ENCODE assay signal across 11 cellular contexts in genomic region chr19:12899891-12900518, GRCh38. TPM values are rescaled to one million over a fixed set of nuclear protein-coding genes. Genes with fewer than 3 reads are reported as not detected.
DNase-seq lines count a peak whose midpoint lies in the region; ATAC-seq, FAIRE-seq and TF ChIP-seq lines count a peak whose summit lies in the region.
"Had no signal": no experiment of that assay in that cellular context is flagged by ENCODE, and none has a peak within 500 bp of the region (broad histone marks: within the 10 kb centered on the region; RNA-seq: fewer than 3 reads in every experiment).

No MANE protein-coding gene starts in this region.

- peaks cover 22 to 72% (median 44%) of the 10 kb centered on the region in 4 donors for H3K36me3 ChIP-seq in esophagus muscularis mucosa
- H3K36me3 ChIP-seq: BE2C had no signal

- intact Hi-C loops in activated B cell treated with CpG ODN at 0.5 μM for 24 hours (cut with micrococcal nuclease), result no loop called here
- intact Hi-C loops in esophagus muscularis mucosa (cut with DNase I), result no loop called here

- H3K4ac ChIP-seq in H9 (ENCODE audit: low read depth, low read length), result no peak overlapping the region

- no peak overlapping the region for H4K8ac ChIP-seq in H9 (replicated peaks; ENCODE audit: insufficient read length, low read depth, low read length)

- H3K27me3 Mint-ChIP-seq in activated B cell treated with CpG ODN at 0.5 μM for 24 hours, result no peaks in the 10 kb centered on the region
- H3K27me3 Mint-ChIP-seq in H9 (ENCODE audit: low read depth), result no peaks in the 10 kb centered on the region
- H3K27me3 Mint-ChIP-seq: activated naive CD4-positive, alpha-beta T cell treated with anti-CD3 and anti-CD28 coated beads, Interleukin-2, amount 50 U/mL, for 24 hours had no signal

- no peak for TF ChIP-seq EP300 in esophagus muscularis mucosa (IDR thresholded peaks at IDR 0.05)

- no peak overlapping the region for H2AFZ ChIP-seq in H9 (ENCODE audit: low read length)

- H3K79me2 ChIP-seq in H9 (ENCODE audit: insufficient read depth, low read length), result no peaks in the 10 kb centered on the region

- H4K91ac ChIP-seq in H9 (ENCODE audit: insufficient read length, low read depth, low read length), result no peak overlapping the region

- ATAC-seq in HG02852 (IDR thresholded peaks at IDR 0.05; ENCODE audit: unreplicated experiment) (peak; percentile 71), activated B cell treated with CpG ODN at 0.5 μM for 24 hours (ENCODE audit: low read depth) (peak; percentile 91)

- H2AK5ac ChIP-seq in H9 (ENCODE audit: insufficient read length, low read length), result no peak overlapping the region

- H3K27me3 ChIP-seq in esophagus muscularis mucosa (no peaks in the 10 kb centered on the region), H9 (ENCODE audit: insufficient read depth, low read length) (no peaks in the 10 kb centered on the region)
- H3K27me3 ChIP-seq: BE2C had no signal

- H3K4me3 ChIP-seq in GM12865 (ENCODE audit: low read depth, low read length) (no peak overlapping the region), esophagus muscularis mucosa (no peak overlapping the region)

- peak overlapping the region; percentile 59 for H3K4me3 Mint-ChIP-seq in activated B cell treated with CpG ODN at 0.5 μM for 24 hours
- H3K4me3 Mint-ChIP-seq in H9, result no peak overlapping the region
- H3K4me3 Mint-ChIP-seq: activated naive CD4-positive, alpha-beta T cell treated with anti-CD3 and anti-CD28 coated beads, Interleukin-2, amount 50 U/mL, for 24 hours had no signal

- no peak overlapping the region for H3K27ac ChIP-seq in esophagus muscularis mucosa (replicated peaks in 1 of 4)
- H3K27ac ChIP-seq in H9 (ENCODE audit: insufficient read length, low read depth, low read length), result no peak overlapping the region

- TF ChIP-seq CTCF in GM12865 (IDR thresholded peaks at IDR 0.05; ENCODE audit: insufficient read depth, low read depth, low read length, missing control alignments) (no peak), activated B cell treated with CpG ODN at 0.5 μM for 24 hours (IDR thresholded peaks at IDR 0.05) (no peak), esophagus muscularis mucosa (IDR thresholded peaks at IDR 0.05) (no peak), H9 (conservative IDR thresholded peaks at IDR 0.05) (no peak)

- H3K9me3 Mint-ChIP-seq in activated B cell treated with CpG ODN at 0.5 μM for 24 hours, result no peaks in the 10 kb centered on the region
- H3K9me3 Mint-ChIP-seq in H9, result no peaks in the 10 kb centered on the region
- H3K9me3 Mint-ChIP-seq: activated naive CD4-positive, alpha-beta T cell treated with anti-CD3 and anti-CD28 coated beads, Interleukin-2, amount 50 U/mL, for 24 hours had no signal

- CTCF ChIA-PET in activated B cell treated with CpG ODN at 0.5 μM for 24 hours (lab: Charles Lee), result no interaction called here

- H3K79me1 ChIP-seq in H9 (ENCODE audit: insufficient read depth, low read depth, low read length, poor library complexity, severe bottlenecking), result no peaks in the 10 kb centered on the region

- no peak overlapping the region for H3K23ac ChIP-seq in H9 (ENCODE audit: insufficient read length, low read depth, low read length)

- H2BK20ac ChIP-seq in H9 (ENCODE audit: low read depth, low read length, poor library complexity, severe bottlenecking), result no peak overlapping the region

- H3K23me2 ChIP-seq in H9 (ENCODE audit: insufficient read length, low read depth, low read length, poor library complexity, severe bottlenecking), result no peaks in the 10 kb centered on the region

- H3K36me3 Mint-ChIP-seq in activated B cell treated with CpG ODN at 0.5 μM for 24 hours (ENCODE audit: low read depth) (peaks cover 36% of the 10 kb centered on the region), H9 (ENCODE audit: insufficient read depth in 1 of 3, low read depth in 3 of 3) (peaks cover 23 to 41% (median 33%) of the 10 kb centered on the region in 3 experiments; a peak in 6 of 7 replicates)

- POLR2A ChIA-PET in activated B cell treated with CpG ODN at 0.5 μM for 24 hours (lab: Charles Lee), result interaction anchor here (0.9 to 2.7 kb wide), 5 partner anchors 9 to 44 kb away, joined by 3 to 23 read pairs (median 5); partner anchors contain the start of genes GCDH and SYCE2

- H3K4me1 Mint-ChIP-seq in activated B cell treated with CpG ODN at 0.5 μM for 24 hours (peaks cover 11% of the 10 kb centered on the region), H9 (no peaks in the 10 kb centered on the region)
- H3K4me1 Mint-ChIP-seq: activated naive CD4-positive, alpha-beta T cell treated with anti-CD3 and anti-CD28 coated beads, Interleukin-2, amount 50 U/mL, for 24 hours had no signal

- H3K9me3 ChIP-seq in esophagus muscularis mucosa (no peaks in the 10 kb centered on the region), H9 (ENCODE audit: control insufficient read depth, low read depth, low read length) (no peaks in the 10 kb centered on the region)
- H3K9me3 ChIP-seq: BE2C had no signal

- FAIRE-seq in GM19239 (lab: Jason Lieb, UNC), result peak; percentile 94

- H3K27ac Mint-ChIP-seq in activated B cell treated with CpG ODN at 0.5 μM for 24 hours (peak overlapping the region; percentile 79), H9 (peak overlapping the region in 1 of 3 experiments; percentile 23; a peak in 1 of 7 replicates)
- H3K27ac Mint-ChIP-seq: activated naive CD4-positive, alpha-beta T cell treated with anti-CD3 and anti-CD28 coated beads, Interleukin-2, amount 50 U/mL, for 24 hours had no signal

- TF ChIP-seq POLR2A in esophagus muscularis mucosa (IDR thresholded peaks at IDR 0.05; ENCODE audit: low read depth), result no peak

- H3K9ac ChIP-seq in H9 (ENCODE audit: extremely low read depth, insufficient read length, low read length), result no peak overlapping the region

- no peak overlapping the region for H2BK15ac ChIP-seq in H9 (ENCODE audit: low read depth, low read length)

- H4K5ac ChIP-seq in H9 (ENCODE audit: insufficient read length, low read depth, low read length), result no peak overlapping the region

- H2BK5ac ChIP-seq in H9 (ENCODE audit: insufficient read length, low read length), result no peak overlapping the region

- no peak overlapping the region for H3T11ph ChIP-seq in H9 (ENCODE audit: low read length)

- no peak overlapping the region for H3K14ac ChIP-seq in H9 (ENCODE audit: insufficient read depth, low read length)

- H3K56ac ChIP-seq in H9 (ENCODE audit: insufficient read length, low read depth, low read length), result no peak overlapping the region

- no peak overlapping the region for H2BK120ac ChIP-seq in H9 (ENCODE audit: low read depth, low read length, poor library complexity, severe bottlenecking)

- no peaks in the 10 kb centered on the region for H4K20me1 ChIP-seq in H9 (ENCODE audit: control insufficient read depth, insufficient read depth, insufficient read length)

- H3K4me2 ChIP-seq in H9 (ENCODE audit: insufficient read depth, insufficient read length, low read length), result no peak overlapping the region

- no peak overlapping the region for H3K18ac ChIP-seq in H9 (ENCODE audit: insufficient read length, low read depth, low read length)

- WGBS in esophagus muscularis mucosa, result 91% methylated on average over 10 of the region's 10 CpGs
- no CpG with 5 or more reads among the region's 10 CpGs for WGBS in H9 (ENCODE audit: extremely low coverage, insufficient read length, low lambda C conversion rate)

- no peaks in the 10 kb centered on the region for H3K4me1 ChIP-seq in esophagus muscularis mucosa
- H3K4me1 ChIP-seq in H9 (ENCODE audit: insufficient read depth, low read length), result no peaks in the 10 kb centered on the region
- H3K4me1 ChIP-seq: BE2C had no signal

- DNase-seq in GM12865 (ENCODE audit: low read depth) (peak; percentile 87), GM19239 (ENCODE audit: insufficient read length, low spot score) (peak; percentile 70), activated B cell treated with CpG ODN at 0.5 μM for 24 hours (no peak), DMS79 treated with DMSO at 0.1 percent for 48 hours (lab: John Stamatoyannopoulos, UW) (no peak), esophagus muscularis mucosa (ENCODE audit: extremely low spot score) (no peak), H9 (no peak), midbrain (lab: John Stamatoyannopoulos, UW) (no peak)
- DNase-seq: BE2C; effector memory CD4-positive, alpha-beta T cell had no signal

- H2BK12ac ChIP-seq in H9 (ENCODE audit: insufficient read length, low read depth, low read length), result no peak overlapping the region

RNA-seq across cellular contexts. Expression of gene GCDH, which starts 9.0 kb away (rescaled TPM):
- total RNA-seq in activated B cell treated with CpG ODN at 0.5 μM for 24 hours, result 62.3 and 73.9 TPM in 2 replicates
- total RNA-seq in esophagus muscularis mucosa, result 10 to 100 TPM; 36.1 to 63.6 (median 52.9) TPM
- total RNA-seq in H9 (2021), result 53.2 and 54.4 TPM in 2 replicates

RNA-seq across cellular contexts. Expression of gene KLF1, which starts 13.0 kb away (rescaled TPM):
- total RNA-seq in activated B cell treated with CpG ODN at 0.5 μM for 24 hours (0.12 TPM in 1 of 2 replicates, not detected in the other), esophagus muscularis mucosa (not detected), H9 (2021) (0.37 and 0.53 TPM in 2 replicates)

RNA-seq across cellular contexts. Expression of gene DNASE2, which starts 18.8 kb away (rescaled TPM):
- total RNA-seq in activated B cell treated with CpG ODN at 0.5 μM for 24 hours (26.5 and 27.2 TPM in 2 replicates), esophagus muscularis mucosa (10 to 100 TPM; 26.6 to 37.4 (median 31.2) TPM), H9 (2021) (23.8 and 26.0 TPM in 2 replicates)

RNA-seq across cellular contexts. Expression of gene SYCE2, which starts 19.1 kb away (rescaled TPM):
- total RNA-seq in activated B cell treated with CpG ODN at 0.5 μM for 24 hours, result 0.49 TPM in 1 of 2 replicates, not detected in the other
- total RNA-seq in esophagus muscularis mucosa, result under 1 TPM in 1 of 4 donors, not detected in 3; 0.97 TPM
- total RNA-seq in H9 (2021), result 1.4 and 1.9 TPM in 2 replicates

RNA-seq across cellular contexts. Expression of gene FARSA, which starts 33.5 kb away (rescaled TPM):
- total RNA-seq in activated B cell treated with CpG ODN at 0.5 μM for 24 hours, result 76.1 and 76.8 TPM in 2 replicates
- total RNA-seq in esophagus muscularis mucosa, result 10 to 100 TPM; 21.6 to 49.2 (median 35.8) TPM
- 108 and 110 TPM in 2 replicates for total RNA-seq in H9 (2021)

Comparison
In these comparisons a context has a peak if more than half of its experiments do, and no peak if none do; other contexts are left out.
1. DNase-seq: peak in GM12865 (single experiment) and GM19239 (single experiment); none in activated B cell treated with CpG ODN at 0.5 μM for 24 hours (single experiment), DMS79 treated with DMSO at 0.1 percent for 48 hours (single experiment), esophagus muscularis mucosa (single experiment), H9 (single experiment) and midbrain (single experiment).